In genomic region chr13:98664047-98664446, GRCh38 we compare ENCODE assay signal across 9 cellular contexts.
DNase-seq lines count a peak whose midpoint lies in the region; ATAC-seq and TF ChIP-seq lines count a peak whose summit lies in the region.
"Had no signal": no experiment of that assay in that cellular context is flagged by ENCODE, and none has a peak within 500 bp of the region (broad histone marks: within the 10 kb centered on the region; RNA-seq: fewer than 3 reads in every experiment).

No MANE protein-coding gene starts in this region.

- H3K9ac ChIP-seq in neural progenitor cell (no peak overlapping the region), Karpas-422 (ENCODE audit: low read length) (no peak overlapping the region)

- H3K27me3 ChIP-seq in BJ (ENCODE audit: control insufficient read depth, insufficient read depth, low read length), result peaks cover 3% of the 10 kb centered on the region; the same call in 1 of the 2 replicates
- no peaks in the 10 kb centered on the region for H3K27me3 ChIP-seq in neural progenitor cell
- H3K27me3 ChIP-seq in Karpas-422 (ENCODE audit: low read length), result no peaks in the 10 kb centered on the region
- H3K27me3 ChIP-seq in WERI-Rb-1 (ENCODE audit: insufficient read depth, low read depth, severe bottlenecking), result no peaks in the 10 kb centered on the region

- TF ChIP-seq CTCF in BJ (IDR thresholded peaks at IDR 0.05; ENCODE audit: insufficient read depth, low read depth, low read length) (no peak), RWPE1 (conservative IDR thresholded peaks at IDR 0.05; ENCODE audit: low read depth) (no peak), progenitor cell of endocrine pancreas (IDR thresholded peaks at IDR 0.05; ENCODE audit: unreplicated experiment) (no peak), neural progenitor cell (IDR thresholded peaks at IDR 0.05) (no peak), WERI-Rb-1 (IDR thresholded peaks at IDR 0.05; ENCODE audit: low read depth, low read length) (no peak)

- CTCF ChIA-PET in BJ (lab: Yijun Ruan, JAX), result interaction anchor here (0.7 kb wide), 1 partner anchor 9 kb away, joined by 3 read pairs; no protein-coding TSS in a partner anchor
- CTCF ChIA-PET in RWPE1 (lab: Yijun Ruan, JAX), result no interaction called here

- peaks cover 17% of the 10 kb centered on the region for H3K4me1 ChIP-seq in neural progenitor cell
- H3K4me1 ChIP-seq in Karpas-422 (ENCODE audit: low read length), result no peaks in the 10 kb centered on the region

- ATAC-seq in activated naive CD8-positive, alpha-beta T cell treated with anti-CD3 and anti-CD28 coated beads, Interleukin-2, amount 50 U/mL, for 24 hours, result peak; percentile 98

- peaks cover 7% of the 10 kb centered on the region for H3K27me3 Mint-ChIP-seq in activated naive CD8-positive, alpha-beta T cell treated with anti-CD3 and anti-CD28 coated beads, Interleukin-2, amount 50 U/mL, for 24 hours
- no peaks in the 10 kb centered on the region for H3K27me3 Mint-ChIP-seq in progenitor cell of endocrine pancreas
- peaks cover 2% of the 10 kb centered on the region for H3K27me3 Mint-ChIP-seq in neural progenitor cell (ENCODE audit: insufficient read depth, low read depth)

- H3K27ac Mint-ChIP-seq in activated naive CD8-positive, alpha-beta T cell treated with anti-CD3 and anti-CD28 coated beads, Interleukin-2, amount 50 U/mL, for 24 hours, result peak overlapping the region; percentile 65
- peak overlapping the region; percentile 85 for H3K27ac Mint-ChIP-seq in progenitor cell of endocrine pancreas
- H3K27ac Mint-ChIP-seq in neural progenitor cell, result no peak overlapping the region

- H3K4me1 Mint-ChIP-seq in activated naive CD8-positive, alpha-beta T cell treated with anti-CD3 and anti-CD28 coated beads, Interleukin-2, amount 50 U/mL, for 24 hours, result peaks cover 23% of the 10 kb centered on the region
- H3K4me1 Mint-ChIP-seq in progenitor cell of endocrine pancreas (ENCODE audit: low read depth) (peaks cover 25% of the 10 kb centered on the region), neural progenitor cell (peaks cover 3% of the 10 kb centered on the region)

- H3K4me2 ChIP-seq in neural progenitor cell (no peak overlapping the region), Karpas-422 (ENCODE audit: low read depth, low read length, poor library complexity, severe bottlenecking) (no peak overlapping the region)

- DNase-seq in BJ (ENCODE audit: low read depth) (peak; percentile 31), RWPE1 (ENCODE audit: low spot score) (peak; percentile 69), progenitor cell of endocrine pancreas (ENCODE audit: low spot score, unreplicated experiment) (no peak), neural progenitor cell (ENCODE audit: low spot score) (no peak), NCI-H748 treated with DMSO at 0.1 percent for 48 hours (lab: John Stamatoyannopoulos, UW) (no peak), Karpas-422 (no peak), WERI-Rb-1 (no peak)
- peak; percentile 62 for DNase-seq in activated naive CD8-positive, alpha-beta T cell treated with anti-CD3 and anti-CD28 coated beads, Interleukin-2, amount 50 U/mL, for 24 hours
- DNase-seq: hippocampal formation had no signal

- H3F3A ChIP-seq in neural progenitor cell (ENCODE audit: low read depth), result peaks cover 16% of the 10 kb centered on the region

- H3K4me3 ChIP-seq in BJ (ENCODE audit: low read depth, low read length), result no peak overlapping the region
- H3K4me3 ChIP-seq in neural progenitor cell, result no peak overlapping the region
- no peak overlapping the region for H3K4me3 ChIP-seq in Karpas-422 (ENCODE audit: low read length)
- no peak overlapping the region for H3K4me3 ChIP-seq in WERI-Rb-1 (ENCODE audit: low read depth, low read length)

- H3K9me2 ChIP-seq in Karpas-422 (replicated peaks; ENCODE audit: insufficient read depth, low read length), result no peaks in the 10 kb centered on the region

- H3K9me3 ChIP-seq in neural progenitor cell (ENCODE audit: low read depth) (no peaks in the 10 kb centered on the region), Karpas-422 (ENCODE audit: low read length) (no peaks in the 10 kb centered on the region), WERI-Rb-1 (ENCODE audit: severe bottlenecking) (peaks cover 1% of the 10 kb centered on the region)

- H3K79me2 ChIP-seq in neural progenitor cell (ENCODE audit: low read depth), result no peaks in the 10 kb centered on the region
- no peaks in the 10 kb centered on the region for H3K79me2 ChIP-seq in Karpas-422 (ENCODE audit: low read length)

- no peaks in the 10 kb centered on the region for H3K36me3 Mint-ChIP-seq in activated naive CD8-positive, alpha-beta T cell treated with anti-CD3 and anti-CD28 coated beads, Interleukin-2, amount 50 U/mL, for 24 hours (ENCODE audit: low read depth)
- H3K36me3 Mint-ChIP-seq in progenitor cell of endocrine pancreas (ENCODE audit: insufficient read depth), result no peaks in the 10 kb centered on the region
- no peaks in the 10 kb centered on the region for H3K36me3 Mint-ChIP-seq in neural progenitor cell

- H3K4me3 Mint-ChIP-seq in activated naive CD8-positive, alpha-beta T cell treated with anti-CD3 and anti-CD28 coated beads, Interleukin-2, amount 50 U/mL, for 24 hours, result no peak overlapping the region
- no peak overlapping the region for H3K4me3 Mint-ChIP-seq in progenitor cell of endocrine pancreas (ENCODE audit: low read depth)
- no peak overlapping the region for H3K4me3 Mint-ChIP-seq in neural progenitor cell

- H3K9me3 Mint-ChIP-seq in activated naive CD8-positive, alpha-beta T cell treated with anti-CD3 and anti-CD28 coated beads, Interleukin-2, amount 50 U/mL, for 24 hours, result no peaks in the 10 kb centered on the region
- H3K9me3 Mint-ChIP-seq in progenitor cell of endocrine pancreas (ENCODE audit: low read depth) (no peaks in the 10 kb centered on the region), neural progenitor cell (peaks cover 13% of the 10 kb centered on the region)

- H4K20me1 ChIP-seq in neural progenitor cell (ENCODE audit: low read depth) (no peaks in the 10 kb centered on the region), Karpas-422 (ENCODE audit: insufficient read depth, low read depth, low read length) (no peaks in the 10 kb centered on the region)

- H2AFZ ChIP-seq in neural progenitor cell (replicated peaks), result no peak overlapping the region
- H2AFZ ChIP-seq in Karpas-422 (ENCODE audit: low read length), result no peak overlapping the region

- no peaks in the 10 kb centered on the region for H3K36me3 ChIP-seq in BJ (ENCODE audit: control insufficient read depth, insufficient read depth, low read length)
- no peaks in the 10 kb centered on the region for H3K36me3 ChIP-seq in neural progenitor cell
- H3K36me3 ChIP-seq in Karpas-422 (ENCODE audit: insufficient read depth, low read length), result no peaks in the 10 kb centered on the region
- H3K36me3 ChIP-seq in WERI-Rb-1, result no peaks in the 10 kb centered on the region

- H3K27ac ChIP-seq in RWPE1 (no peak overlapping the region), neural progenitor cell (no peak overlapping the region), Karpas-422 (ENCODE audit: low read length) (no peak overlapping the region), WERI-Rb-1 (no peak overlapping the region)

- POLR2A ChIA-PET in BJ (lab: Charles Lee) (no interaction called here), RWPE1 (lab: Yijun Ruan, JAX; ENCODE audit: low non-redundant PET) (no interaction called here)

Comparison
In these comparisons a context has a peak if more than half of its experiments do, and no peak if none do; other contexts are left out.
1. DNase-seq: peak in BJ (single experiment), RWPE1 (single experiment) and activated naive CD8-positive, alpha-beta T cell treated with anti-CD3 and anti-CD28 coated beads, Interleukin-2, amount 50 U/mL, for 24 hours (single experiment); none in progenitor cell of endocrine pancreas (single experiment), neural progenitor cell (single experiment), NCI-H748 treated with DMSO at 0.1 percent for 48 hours (single experiment), Karpas-422 (single experiment) and WERI-Rb-1 (single experiment).